1 cellular context compared by ENCODE assay signal in the genomic region with DNA sequence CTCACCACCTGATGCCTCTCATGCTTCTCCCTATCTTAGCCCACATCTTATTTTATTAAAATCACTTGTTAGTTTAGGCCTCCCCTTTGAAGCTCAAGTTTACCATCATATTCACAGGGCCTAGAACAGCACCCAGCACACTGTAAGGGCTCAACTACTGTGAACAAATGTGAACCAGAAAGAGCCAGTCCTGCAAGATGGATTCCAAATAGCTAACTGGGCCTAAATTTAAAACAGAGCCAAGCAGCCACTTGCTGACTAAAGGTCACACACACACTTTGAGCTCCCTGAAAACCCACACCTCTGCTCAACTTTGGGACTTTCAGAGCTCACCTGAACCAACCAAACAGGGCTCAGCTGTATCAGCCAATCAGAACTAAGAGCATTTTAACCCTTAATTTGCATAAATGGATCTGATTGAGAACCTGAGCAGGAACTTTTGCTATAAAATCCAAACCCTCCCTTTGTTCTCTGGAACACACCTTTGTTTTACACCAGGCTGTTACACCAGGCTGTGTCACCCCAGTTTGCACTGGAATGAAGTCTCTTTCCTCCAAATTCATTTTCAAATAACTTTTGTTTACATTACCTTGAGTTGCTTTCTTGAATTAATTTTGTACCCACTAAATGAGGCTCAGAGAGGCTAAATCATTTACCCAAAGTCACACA.
TF ChIP-seq lines count a peak whose summit lies in the region.

No MANE protein-coding gene starts in this region.

TF ChIP-seq in HCT116, 20 proteins besides CTCF, POLR2A, EP300 and RAD21:
- TF ChIP-seq, protein P1, sequence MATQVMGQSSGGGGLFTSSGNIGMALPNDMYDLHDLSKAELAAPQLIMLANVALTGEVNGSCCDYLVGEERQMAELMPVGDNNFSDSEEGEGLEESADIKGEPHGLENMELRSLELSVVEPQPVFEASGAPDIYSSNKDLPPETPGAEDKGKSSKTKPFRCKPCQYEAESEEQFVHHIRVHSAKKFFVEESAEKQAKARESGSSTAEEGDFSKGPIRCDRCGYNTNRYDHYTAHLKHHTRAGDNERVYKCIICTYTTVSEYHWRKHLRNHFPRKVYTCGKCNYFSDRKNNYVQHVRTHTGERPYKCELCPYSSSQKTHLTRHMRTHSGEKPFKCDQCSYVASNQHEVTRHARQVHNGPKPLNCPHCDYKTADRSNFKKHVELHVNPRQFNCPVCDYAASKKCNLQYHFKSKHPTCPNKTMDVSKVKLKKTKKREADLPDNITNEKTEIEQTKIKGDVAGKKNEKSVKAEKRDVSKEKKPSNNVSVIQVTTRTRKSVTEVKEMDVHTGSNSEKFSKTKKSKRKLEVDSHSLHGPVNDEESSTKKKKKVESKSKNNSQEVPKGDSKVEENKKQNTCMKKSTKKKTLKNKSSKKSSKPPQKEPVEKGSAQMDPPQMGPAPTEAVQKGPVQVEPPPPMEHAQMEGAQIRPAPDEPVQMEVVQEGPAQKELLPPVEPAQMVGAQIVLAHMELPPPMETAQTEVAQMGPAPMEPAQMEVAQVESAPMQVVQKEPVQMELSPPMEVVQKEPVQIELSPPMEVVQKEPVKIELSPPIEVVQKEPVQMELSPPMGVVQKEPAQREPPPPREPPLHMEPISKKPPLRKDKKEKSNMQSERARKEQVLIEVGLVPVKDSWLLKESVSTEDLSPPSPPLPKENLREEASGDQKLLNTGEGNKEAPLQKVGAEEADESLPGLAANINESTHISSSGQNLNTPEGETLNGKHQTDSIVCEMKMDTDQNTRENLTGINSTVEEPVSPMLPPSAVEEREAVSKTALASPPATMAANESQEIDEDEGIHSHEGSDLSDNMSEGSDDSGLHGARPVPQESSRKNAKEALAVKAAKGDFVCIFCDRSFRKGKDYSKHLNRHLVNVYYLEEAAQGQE (IDR thresholded peaks at IDR 0.05; ENCODE audit: low read depth) = no peak
- no peak for TF ChIP-seq EGR1 (IDR thresholded peaks at IDR 0.05; ENCODE audit: low read depth)
- TF ChIP-seq EZH2phosphoT487 (IDR thresholded peaks at IDR 0.05; ENCODE audit: borderline replicate concordance) = no peak
- TF ChIP-seq EZH2 (IDR thresholded peaks at IDR 0.05) = no peak
- no peak for TF ChIP-seq MAX (IDR thresholded peaks at IDR 0.05)
- no peak for TF ChIP-seq TCF7L2 (IDR thresholded peaks at IDR 0.05; ENCODE audit: borderline replicate concordance, extremely low read depth, insufficient read depth, insufficient read length)
- no peak for TF ChIP-seq JUND (IDR thresholded peaks at IDR 0.05)
- no peak for TF ChIP-seq FOSL1 (IDR thresholded peaks at IDR 0.05; ENCODE audit: low read depth)
TF ChIP-seq in HCT116: peak in this region for 0.
